Comparison of ENCODE assay signal across 14 cellular contexts in the genomic region with DNA sequence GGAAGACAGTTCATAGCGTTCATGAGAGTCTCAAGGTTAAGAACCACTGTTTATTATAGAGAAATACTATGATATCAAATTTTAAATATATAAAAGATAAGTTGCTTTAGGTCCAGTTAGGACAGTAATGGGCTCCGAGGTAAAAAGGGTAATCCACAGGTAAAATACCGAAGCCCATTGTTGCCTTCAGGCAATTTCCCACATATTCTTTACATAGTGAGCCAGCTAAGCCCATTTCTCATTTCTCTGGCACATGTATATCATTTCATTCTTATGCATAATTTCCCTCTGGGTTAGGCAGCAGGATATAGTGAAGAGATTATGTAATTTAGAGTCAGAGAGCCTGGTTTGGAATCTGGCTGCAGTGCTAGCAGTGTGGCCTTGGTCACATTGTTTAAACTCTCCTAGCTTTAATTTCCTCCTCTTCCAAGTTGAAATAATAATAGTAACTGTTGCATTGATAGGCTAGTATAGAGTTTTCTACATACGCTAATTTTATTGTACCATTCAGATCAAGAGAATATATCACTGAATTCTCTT. TPM values are rescaled to one million over a fixed set of nuclear protein-coding genes. Genes with fewer than 3 reads are reported as not detected.
A peak's percentile ranks its signal among the peaks of the same experiment; 100 is the strongest.
DNase-seq lines count a peak whose midpoint lies in the region; ATAC-seq and TF ChIP-seq lines count a peak whose summit lies in the region.
"Had no signal": no experiment of that assay in that cellular context is flagged by ENCODE, and none has a peak within 500 bp of the region (broad histone marks: within the 10 kb centered on the region; RNA-seq: fewer than 3 reads in every experiment).

No MANE protein-coding gene starts in this region.

- peak overlapping the region; percentile 6 for H3K27ac Mint-ChIP-seq in activated B cell treated with CpG ODN at 0.5 μM for 24 hours
- H3K27ac Mint-ChIP-seq in T-helper 17 cell: no peak overlapping the region
- H3K27ac Mint-ChIP-seq: B cell; CD4-positive, alpha-beta memory T cell; HFFc6 had no signal

- no peaks in the 10 kb centered on the region for H3K9me3 ChIP-seq in T-helper 17 cell (ENCODE audit: control insufficient read depth, low read length, poor library complexity, severe bottlenecking)

- H3K4me3 Mint-ChIP-seq in activated B cell treated with CpG ODN at 0.5 μM for 24 hours (no peak overlapping the region), T-helper 17 cell (no peak overlapping the region)
- H3K4me3 Mint-ChIP-seq: B cell; CD4-positive, alpha-beta memory T cell; HFFc6 had no signal

- intact Hi-C loops in activated B cell treated with CpG ODN at 0.5 μM for 24 hours (cut with micrococcal nuclease): loop anchor here (10.0 kb wide), 1 partner anchor 1362 kb away; no protein-coding TSS in a partner anchor

- in situ Hi-C loops in KBM-7 (cut with MboI; ENCODE audit: low pct_unique_long_range_greater_than_20kb, low sequenced_read_pairs): no loop called here

- POLR2A ChIA-PET in activated B cell treated with CpG ODN at 0.5 μM for 24 hours (lab: Charles Lee): interaction anchor here (4.5 kb wide), 1 partner anchor 8 kb away, joined by 39 read pairs; a partner anchor contains a TSS

- no peak for TF ChIP-seq CTCF in activated B cell treated with CpG ODN at 0.5 μM for 24 hours (IDR thresholded peaks at IDR 0.05)

- CTCF ChIA-PET in activated B cell treated with CpG ODN at 0.5 μM for 24 hours (lab: Charles Lee): no interaction called here

- ATAC-seq in activated B cell treated with CpG ODN at 0.5 μM for 24 hours (ENCODE audit: low read depth): no peak
- peak; percentile 61 for ATAC-seq in esophagus mucosa
- ATAC-seq in T-helper 17 cell: no peak
- no peak for ATAC-seq in GM18907 (IDR thresholded peaks at IDR 0.05; ENCODE audit: unreplicated experiment)

- H3K27me3 Mint-ChIP-seq in activated B cell treated with CpG ODN at 0.5 μM for 24 hours (no peaks in the 10 kb centered on the region), T-helper 17 cell (peaks cover 12% of the 10 kb centered on the region)
- H3K27me3 Mint-ChIP-seq: B cell had no signal

- H3K4me1 Mint-ChIP-seq in activated B cell treated with CpG ODN at 0.5 μM for 24 hours: peaks cover 60% of the 10 kb centered on the region
- no peaks in the 10 kb centered on the region for H3K4me1 Mint-ChIP-seq in T-helper 17 cell
- H3K4me1 Mint-ChIP-seq: CD4-positive, alpha-beta memory T cell had no signal

- DNase-seq in NCI-H2029 treated with DMSO at 0.1 percent for 48 hours (lab: John Stamatoyannopoulos, UW) (peak; percentile 55), NCI-H2029 (lab: John Stamatoyannopoulos, UW) (no peak), activated B cell treated with CpG ODN at 0.5 μM for 24 hours (no peak), T-helper 17 cell (no peak), KBM-7 (no peak)
- DNase-seq: 8988T; ACHN; CD4-positive, alpha-beta memory T cell; HCEC 1CT; HFFc6 had no signal

- H3K36me3 Mint-ChIP-seq in activated B cell treated with CpG ODN at 0.5 μM for 24 hours (ENCODE audit: low read depth) (no peaks in the 10 kb centered on the region), T-helper 17 cell (ENCODE audit: low read depth) (no peaks in the 10 kb centered on the region)
- H3K36me3 Mint-ChIP-seq: CD4-positive, alpha-beta memory T cell had no signal

- H3K9me3 Mint-ChIP-seq in activated B cell treated with CpG ODN at 0.5 μM for 24 hours: peaks cover 2% of the 10 kb centered on the region
- H3K9me3 Mint-ChIP-seq: HFFc6 had no signal

RNA-seq across cellular contexts. Expression of a gene that starts 7.6 kb away (rescaled TPM):
- total RNA-seq in activated B cell treated with CpG ODN at 0.5 μM for 24 hours: 141 and 155 TPM in 2 replicates
- total RNA-seq in esophagus mucosa: 2.6 TPM
- 10 to 100 TPM in 1 of 2 donors, 1 to 10 TPM in 1; 1.6 to 10.5 TPM for total RNA-seq in T-helper 17 cell
- total RNA-seq: H4, HFFc6 had no signal

Comparison
In these comparisons a context has a peak if more than half of its experiments do, and no peak if none do; other contexts are left out.
1. RNA of a gene that starts 7.6 kb away (total RNA-seq): 141 to 155 TPM in activated B cell treated with CpG ODN at 0.5 μM for 24 hours; 1.6 to 10.5 TPM in T-helper 17 cell and 2.6 TPM in esophagus mucosa (single experiment); every median in the first group is over 10 times any median in the second.